22 cellular contexts compared by ENCODE assay signal in the genomic region with DNA sequence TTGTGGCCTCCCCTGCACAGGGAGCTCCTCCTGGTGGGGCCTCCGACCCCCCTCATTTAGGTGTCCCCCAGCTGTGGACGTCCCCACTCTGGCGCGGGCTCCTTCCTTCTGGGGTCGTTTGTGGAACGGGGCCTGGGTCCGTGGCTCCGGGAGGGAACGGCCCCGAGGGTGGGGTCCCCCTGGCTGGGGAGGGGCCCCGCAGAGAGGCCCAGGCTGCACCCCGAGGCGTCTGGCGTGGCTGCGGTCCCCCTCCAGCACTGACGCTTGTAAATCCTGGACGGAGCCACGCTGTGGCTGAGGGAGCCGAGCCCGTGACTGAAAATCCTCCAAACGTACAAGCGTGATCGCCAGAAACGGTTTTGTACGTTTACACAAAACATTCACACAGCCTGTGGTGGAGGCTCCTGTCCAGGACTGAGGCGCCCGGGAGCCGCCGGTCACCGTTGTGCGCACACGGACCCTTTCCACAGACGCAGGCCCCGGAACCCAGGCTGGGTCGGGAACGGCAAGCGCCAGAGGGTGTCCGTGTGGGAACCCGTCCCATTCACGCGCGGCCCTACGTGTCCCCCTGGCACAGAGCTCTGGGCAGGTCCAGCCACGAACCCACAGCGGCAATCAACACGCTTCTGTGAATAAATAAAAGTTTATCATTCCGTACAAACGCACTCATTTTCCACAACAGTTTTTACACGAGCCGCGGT.
"Had no signal": no experiment of that assay in that cellular context is flagged by ENCODE, and none has a peak within 500 bp of the region (broad histone marks: within the 10 kb centered on the region; RNA-seq: fewer than 3 reads in every experiment).

No MANE protein-coding gene starts in this region.

- H3K79me2 ChIP-seq: hepatocyte had no signal

- H2AFZ ChIP-seq: hepatocyte had no signal

- ATAC-seq: activated naive CD8-positive, alpha-beta T cell treated with anti-CD3 and anti-CD28 coated beads, Interleukin-2, amount 50 U/mL, for 24 hours; activated T-cell treated with anti-CD3 and anti-CD28 coated beads, Interleukin-2, amount 50 U/mL, for 72 hours; body of pancreas; foreskin keratinocyte; natural killer cell; stimulated activated memory B cell treated with anti-CD40 and anti-IgM and Interleukin-4, amounts not matched to agents 10 μg/mL and 1 μg/mL and 100 μg/mL, for 72 hours had no signal

- FAIRE-seq: urothelium cell line had no signal

- H3K4me1 ChIP-seq: foreskin keratinocyte, prostate gland had no signal

- H3K36me3 ChIP-seq: prostate gland had no signal

- H3K4me3 ChIP-seq: body of pancreas, cardiac muscle cell, hepatocyte, prostate gland, skin epidermis, stomach, suprapubic skin, tibial nerve had no signal

- DNase-seq: activated CD4-positive, alpha-beta T cell treated with anti-CD3 and anti-CD28 coated beads for 1 hour; activated CD4-positive, alpha-beta T cell treated with anti-CD3 and anti-CD28 coated beads, Interleukin-2, amount 50 U/mL, for 4 hours; activated effector memory CD4-positive, alpha-beta T cell treated with Interleukin-2 at 50 U/mL for 16 hours; activated naive CD4-positive, alpha-beta T cell treated with anti-CD3 and anti-CD28 coated beads, Interleukin-2, amount 10 ng/mL, durations not matched to agents 7 days and 5 days; activated naive CD8-positive, alpha-beta T cell treated with anti-CD3 and anti-CD28 coated beads, Interleukin-2, amount 50 U/mL, for 24 hours; activated T-cell treated with anti-CD3 and anti-CD28 coated beads, Interleukin-2, amount 50 U/mL, for 72 hours; dermis blood vessel endothelial cell; effector CD8-positive, alpha-beta T cell; foreskin keratinocyte; natural killer cell; stimulated activated CD4-positive, alpha-beta T cell treated with anti-CD3 and anti-CD28 coated beads, Interleukin-2, amount 100 ng/mL, for 24 hours; stomach; T-helper 9 cell had no signal

- H3K27ac ChIP-seq: body of pancreas, cardiac muscle cell, foreskin keratinocyte, hepatocyte, prostate gland, skin epidermis, stomach, suprapubic skin, tibial nerve had no signal

- H3K4me2 ChIP-seq: hepatocyte had no signal

- H3K27me3 ChIP-seq: cardiac muscle cell, hepatocyte had no signal

- H3K9me3 ChIP-seq: body of pancreas, prostate gland, stomach, suprapubic skin, tibial nerve had no signal
